Comparison of ENCODE assay signal across 8 cellular contexts in the genomic region with DNA sequence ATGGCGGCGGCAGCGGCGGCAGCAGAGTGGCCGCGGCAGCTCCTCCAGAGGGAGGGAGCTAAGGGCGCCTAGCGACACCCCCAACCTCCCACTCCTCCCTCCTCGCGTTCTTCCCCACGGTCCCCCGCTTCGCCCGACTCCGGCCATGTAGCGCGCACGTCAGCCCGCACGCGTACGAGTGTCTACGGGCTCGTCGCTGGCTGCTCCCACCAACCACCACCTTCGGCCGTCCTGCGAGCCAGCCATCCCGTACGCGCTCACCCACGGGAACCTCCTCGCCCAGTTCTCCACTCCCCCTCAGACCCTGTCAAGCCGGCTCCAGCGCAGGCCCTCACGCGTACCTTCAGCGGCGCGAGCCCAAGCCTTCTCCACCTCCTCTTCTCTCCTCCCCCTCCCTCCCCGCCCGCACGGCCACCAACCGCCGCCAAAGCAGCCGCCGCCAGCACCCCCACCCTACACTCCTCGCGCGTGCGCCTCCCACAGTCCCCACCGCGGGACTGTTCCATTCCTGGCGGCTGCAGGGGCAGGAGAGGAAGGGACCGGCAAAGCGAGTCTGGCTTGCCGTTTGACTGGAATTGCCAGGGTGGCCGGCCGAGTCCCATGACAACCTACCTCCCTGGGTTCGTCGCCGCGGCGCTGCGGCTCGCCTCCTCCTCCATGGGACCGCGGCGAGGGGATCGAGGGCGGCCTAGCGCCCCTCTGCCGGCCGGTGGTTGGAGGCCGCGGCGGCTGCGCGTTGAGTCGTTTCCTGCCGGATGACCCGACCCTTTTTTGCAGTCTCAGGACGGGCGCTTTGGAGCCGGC. TPM values are rescaled to one million over a fixed set of nuclear protein-coding genes. Genes with fewer than 3 reads are reported as not detected.
DNase-seq lines count a peak whose midpoint lies in the region; ATAC-seq and TF ChIP-seq lines count a peak whose summit lies in the region.

DAP3 (plus strand) TSS at position 774 of the 804 bp plus-strand sequence. CDS start 20,689 bp downstream, outside the sequence.
A gene with protein sequence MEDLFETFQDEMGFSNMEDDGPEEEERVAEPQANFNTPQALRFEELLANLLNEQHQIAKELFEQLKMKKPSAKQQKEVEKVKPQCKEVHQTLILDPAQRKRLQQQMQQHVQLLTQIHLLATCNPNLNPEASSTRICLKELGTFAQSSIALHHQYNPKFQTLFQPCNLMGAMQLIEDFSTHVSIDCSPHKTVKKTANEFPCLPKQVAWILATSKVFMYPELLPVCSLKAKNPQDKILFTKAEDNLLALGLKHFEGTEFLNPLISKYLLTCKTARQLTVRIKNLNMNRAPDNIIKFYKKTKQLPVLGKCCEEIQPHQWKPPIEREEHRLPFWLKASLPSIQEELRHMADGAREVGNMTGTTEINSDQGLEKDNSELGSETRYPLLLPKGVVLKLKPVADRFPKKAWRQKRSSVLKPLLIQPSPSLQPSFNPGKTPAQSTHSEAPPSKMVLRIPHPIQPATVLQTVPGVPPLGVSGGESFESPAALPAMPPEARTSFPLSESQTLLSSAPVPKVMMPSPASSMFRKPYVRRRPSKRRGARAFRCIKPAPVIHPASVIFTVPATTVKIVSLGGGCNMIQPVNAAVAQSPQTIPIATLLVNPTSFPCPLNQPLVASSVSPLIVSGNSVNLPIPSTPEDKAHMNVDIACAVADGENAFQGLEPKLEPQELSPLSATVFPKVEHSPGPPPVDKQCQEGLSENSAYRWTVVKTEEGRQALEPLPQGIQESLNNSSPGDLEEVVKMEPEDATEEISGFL (minus strand): TSS at position 457 of the 804 bp plus-strand sequence. CDS start 8,338 bp downstream, outside the sequence.

- POLR2A ChIA-PET in CD8-positive, alpha-beta T cell (lab: Charles Lee), result no interaction called here
- POLR2A ChIA-PET in activated CD8-positive, alpha-beta T cell treated with anti-CD3 and anti-CD28 coated beads, Interleukin-2, amount 10 ng/mL, durations not matched to agents 7 days and 5 days (lab: Charles Lee), result interaction anchor here (0.6 kb wide), 2 partner anchors 171 to 629 kb away, joined by 5 to 6 read pairs; no protein-coding TSS in a partner anchor

- peaks cover 46% of the 10 kb centered on the region for H3K4me1 ChIP-seq in CD8-positive, alpha-beta T cell (ENCODE audit: insufficient read depth, low read length)
- H3K4me1 ChIP-seq in lower lobe of right lung, result peaks cover 43% of the 10 kb centered on the region

- peak within 1 kb of the TSS; percentile 97 for H3K4me3 ChIP-seq in CD8-positive, alpha-beta T cell (ENCODE audit: low read depth, low read length)
- H3K4me3 ChIP-seq in lower lobe of right lung, result peak within 1 kb of the TSS; percentile 98

- no peaks in the 10 kb centered on the region for H3K27me3 ChIP-seq in CD8-positive, alpha-beta T cell (ENCODE audit: insufficient read depth, low read length)
- no peaks in the 10 kb centered on the region for H3K27me3 ChIP-seq in lower lobe of right lung (ENCODE audit: low read depth)

- peaks cover 68% of the 10 kb centered on the region for H3K4me1 Mint-ChIP-seq in CD8-positive, alpha-beta T cell (ENCODE audit: low read depth)
- peaks cover 58% of the 10 kb centered on the region for H3K4me1 Mint-ChIP-seq in activated CD8-positive, alpha-beta T cell treated with anti-CD3 and anti-CD28 coated beads, Interleukin-2, amount 10 ng/mL, durations not matched to agents 7 days and 5 days (ENCODE audit: low read depth)

- no peaks in the 10 kb centered on the region for H3K27me3 Mint-ChIP-seq in CD8-positive, alpha-beta T cell (ENCODE audit: low read depth)
- no peaks in the 10 kb centered on the region for H3K27me3 Mint-ChIP-seq in activated CD8-positive, alpha-beta T cell treated with anti-CD3 and anti-CD28 coated beads, Interleukin-2, amount 10 ng/mL, durations not matched to agents 7 days and 5 days (ENCODE audit: low read depth)

- no peak for TF ChIP-seq CTCF in CD8-positive, alpha-beta T cell (IDR thresholded peaks at IDR 0.05)
- no peak for TF ChIP-seq CTCF in lower lobe of right lung (IDR thresholded peaks at IDR 0.05)

- peak within 1 kb of the TSS; percentile 97 for H3K27ac Mint-ChIP-seq in CD8-positive, alpha-beta T cell
- H3K27ac Mint-ChIP-seq in activated CD8-positive, alpha-beta T cell treated with anti-CD3 and anti-CD28 coated beads, Interleukin-2, amount 10 ng/mL, durations not matched to agents 7 days and 5 days, result peak within 1 kb of the TSS; percentile 98

- peak within 1 kb of the TSS; percentile 96 for H3K4me3 Mint-ChIP-seq in CD8-positive, alpha-beta T cell
- H3K4me3 Mint-ChIP-seq in activated CD8-positive, alpha-beta T cell treated with anti-CD3 and anti-CD28 coated beads, Interleukin-2, amount 10 ng/mL, durations not matched to agents 7 days and 5 days, result peak within 1 kb of the TSS; percentile 97

- H3K9me3 Mint-ChIP-seq in CD8-positive, alpha-beta T cell, result no peaks in the 10 kb centered on the region
- H3K9me3 Mint-ChIP-seq in activated CD8-positive, alpha-beta T cell treated with anti-CD3 and anti-CD28 coated beads, Interleukin-2, amount 10 ng/mL, durations not matched to agents 7 days and 5 days (ENCODE audit: insufficient read depth), result no peaks in the 10 kb centered on the region

- H3K36me3 Mint-ChIP-seq in CD8-positive, alpha-beta T cell, result peaks cover 49% of the 10 kb centered on the region
- peaks cover 56% of the 10 kb centered on the region for H3K36me3 Mint-ChIP-seq in activated CD8-positive, alpha-beta T cell treated with anti-CD3 and anti-CD28 coated beads, Interleukin-2, amount 10 ng/mL, durations not matched to agents 7 days and 5 days (ENCODE audit: low read depth)

- CTCF ChIA-PET in CD8-positive, alpha-beta T cell (lab: Charles Lee), result no interaction called here
- CTCF ChIA-PET in activated CD8-positive, alpha-beta T cell treated with anti-CD3 and anti-CD28 coated beads, Interleukin-2, amount 10 ng/mL, durations not matched to agents 7 days and 5 days (lab: Charles Lee), result interaction anchor here (1.0 kb wide), 1 partner anchor 41 kb away, joined by 3 read pairs; no protein-coding TSS in a partner anchor

- ATAC-seq in CD8-positive, alpha-beta T cell, result peak; percentile 86
- peak; percentile 83 for ATAC-seq in GM19463 (IDR thresholded peaks at IDR 0.05; ENCODE audit: unreplicated experiment)
- ATAC-seq in activated CD8-positive, alpha-beta T cell treated with anti-CD3 and anti-CD28 coated beads, Interleukin-2, amount 10 ng/mL, durations not matched to agents 7 days and 5 days, result peak; percentile 81
- ATAC-seq in lower lobe of right lung, result peak; percentile 97 to 98

- peak within 1 kb of the TSS; percentile 96 for H3K27ac ChIP-seq in CD8-positive, alpha-beta T cell (ENCODE audit: low read depth, low read length)
- peak within 1 kb of the TSS; percentile 99 for H3K27ac ChIP-seq in lower lobe of right lung

- no peaks in the 10 kb centered on the region for H3K36me3 ChIP-seq in CD8-positive, alpha-beta T cell (ENCODE audit: insufficient read depth, low read length)
- H3K36me3 ChIP-seq in lower lobe of right lung, result peaks cover 10% of the 10 kb centered on the region

- intact Hi-C loops in CD8-positive, alpha-beta T cell (cut with DNase I, micrococcal nuclease), result loop anchor here (1.0 to 2.0 kb wide), 6 partner anchors 56 to 504 kb away; partner anchors contain the start of genes ASH1L (in 1 of the 2) and GON4L (in 1 of the 2)
- intact Hi-C loops in lower lobe of right lung (cut with DNase I), result no loop called here

- no peaks in the 10 kb centered on the region for H3K9me3 ChIP-seq in CD8-positive, alpha-beta T cell (ENCODE audit: low read length)
- no peaks in the 10 kb centered on the region for H3K9me3 ChIP-seq in lower lobe of right lung

- DNase-seq in CD8-positive, alpha-beta T cell, result peak; percentile 82 to 95 (median 88)
- peak; percentile 69 for DNase-seq in HS-27A (ENCODE audit: low read depth)
- DNase-seq in NK-92 (lab: John Stamatoyannopoulos, UW; ENCODE audit: unreplicated experiment), result peak; percentile 42
- DNase-seq in activated CD8-positive, alpha-beta T cell treated with anti-CD3 and anti-CD28 coated beads, Interleukin-2, amount 10 ng/mL, durations not matched to agents 7 days and 5 days, result peak; percentile 91
- peak; percentile 94 for DNase-seq in ecto neural progenitor cell (ENCODE audit: low spot score)
- peak; percentile 94 for DNase-seq in lower lobe of right lung
- DNase-seq in stimulated activated CD4-positive, alpha-beta T cell treated with anti-CD3 and anti-CD28 coated beads, Interleukin-4, amount 100 ng/mL, for 48 hours (ENCODE audit: low read depth in 2 of 2), result peak; percentile 82 to 91

RNA-seq across cellular contexts. Expression of gene DAP3, which starts in this region (rescaled TPM):
- total RNA-seq in CD8-positive, alpha-beta T cell, result 10 to 100 TPM; 88.8 to 96.1 TPM
- 100 to 1,000 TPM; 120 to 135 TPM for total RNA-seq in activated CD8-positive, alpha-beta T cell treated with anti-CD3 and anti-CD28 coated beads, Interleukin-2, amount 10 ng/mL, durations not matched to agents 7 days and 5 days
- 77.7 TPM for total RNA-seq in lower lobe of right lung

RNA-seq across cellular contexts. Expression of the second gene that starts in this region (rescaled TPM):
- total RNA-seq in CD8-positive, alpha-beta T cell, result 100 to 1,000 TPM; 122 to 138 TPM
- 10 to 100 TPM; 63.8 to 68.9 TPM for total RNA-seq in activated CD8-positive, alpha-beta T cell treated with anti-CD3 and anti-CD28 coated beads, Interleukin-2, amount 10 ng/mL, durations not matched to agents 7 days and 5 days
- total RNA-seq in lower lobe of right lung, result 55.3 TPM

Comparison
In these comparisons a context has a peak if more than half of its experiments do, and no peak if none do; other contexts are left out.
1. Peak in every context shown above with its lines: DNase-seq, ATAC-seq, H3K4me3 ChIP-seq and H3K27ac ChIP-seq.
2. DNase-seq: peak in every context shown above with its lines; median percentile 94 in ecto neural progenitor cell; 94 in lower lobe of right lung; 91 in activated CD8-positive, alpha-beta T cell treated with anti-CD3 and anti-CD28 coated beads, Interleukin-2, amount 10 ng/mL, durations not matched to agents 7 days and 5 days; 88 in CD8-positive, alpha-beta T cell; 86 in stimulated activated CD4-positive, alpha-beta T cell treated with anti-CD3 and anti-CD28 coated beads, Interleukin-4, amount 100 ng/mL, for 48 hours; 69 in HS-27A; 42 in NK-92.